In the genomic region with DNA sequence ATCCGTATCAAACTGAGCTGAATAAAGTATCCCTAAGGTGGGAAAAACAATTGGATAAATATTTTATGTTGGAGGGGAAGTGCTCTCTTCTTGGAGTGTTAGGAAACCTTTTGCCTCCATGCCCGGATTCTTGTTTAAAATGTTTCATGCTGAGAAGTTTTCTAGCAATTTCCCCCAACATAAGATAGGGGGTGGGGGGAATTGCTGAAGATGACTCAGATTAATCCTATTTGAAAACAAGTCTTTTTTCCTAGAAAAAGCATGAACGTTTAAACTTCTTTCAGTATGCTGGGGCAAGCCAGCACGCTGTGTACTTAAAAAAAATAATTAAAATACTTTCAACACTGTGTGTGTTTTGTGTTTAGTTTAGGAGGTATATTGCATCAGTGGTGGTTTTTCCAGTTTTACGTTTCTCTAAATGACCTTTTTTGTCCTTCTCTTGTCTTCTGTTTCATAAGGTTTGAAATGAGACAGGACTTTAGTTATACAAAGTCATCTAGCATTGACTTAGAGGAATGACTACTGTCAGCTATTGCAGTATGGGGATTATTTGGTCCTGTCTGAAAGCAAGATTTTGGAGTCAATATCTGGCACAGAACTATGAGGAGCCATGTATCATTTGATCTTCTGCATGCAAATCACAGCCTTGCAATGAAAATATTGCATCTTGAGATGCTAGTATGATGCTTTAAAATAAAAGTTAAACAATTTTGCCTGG, we compare ENCODE assay signal across 1 cellular context.
TF ChIP-seq lines count a peak whose summit lies in the region.

No MANE protein-coding gene starts in this region.

TF ChIP-seq in HEK293, 187 proteins besides CTCF, POLR2A, EP300 and RAD21 (continued from another document):
- TF ChIP-seq, protein P1, sequence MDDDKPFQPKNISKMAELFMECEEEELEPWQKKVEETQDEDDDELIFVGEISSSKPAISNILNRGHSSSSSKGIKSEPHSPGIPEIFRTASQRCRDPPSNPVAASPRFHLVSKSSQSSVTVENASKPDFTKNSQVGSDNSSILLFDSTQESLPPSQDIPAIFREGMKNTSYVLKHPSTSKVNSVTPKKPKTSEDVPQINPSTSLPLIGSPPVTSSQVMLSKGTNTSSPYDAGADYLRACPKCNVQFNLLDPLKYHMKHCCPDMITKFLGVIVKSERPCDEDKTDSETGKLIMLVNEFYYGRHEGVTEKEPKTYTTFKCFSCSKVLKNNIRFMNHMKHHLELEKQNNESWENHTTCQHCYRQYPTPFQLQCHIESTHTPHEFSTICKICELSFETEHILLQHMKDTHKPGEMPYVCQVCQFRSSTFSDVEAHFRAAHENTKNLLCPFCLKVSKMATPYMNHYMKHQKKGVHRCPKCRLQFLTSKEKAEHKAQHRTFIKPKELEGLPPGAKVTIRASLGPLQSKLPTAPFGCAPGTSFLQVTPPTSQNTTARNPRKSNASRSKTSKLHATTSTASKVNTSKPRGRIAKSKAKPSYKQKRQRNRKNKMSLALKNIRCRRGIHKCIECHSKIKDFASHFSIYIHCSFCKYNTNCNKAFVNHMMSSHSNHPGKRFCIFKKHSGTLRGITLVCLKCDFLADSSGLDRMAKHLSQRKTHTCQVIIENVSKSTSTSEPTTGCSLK (tag by site-specific recombination; IDR thresholded peaks at IDR 0.05), result no peak
- TF ChIP-seq ZNF624 (tag by site-specific recombination; IDR thresholded peaks at IDR 0.05) (no peak), ZNF391 (tag by site-specific recombination; IDR thresholded peaks at IDR 0.05; ENCODE audit: borderline replicate concordance, low read depth) (no peak), ZNF350 (tag by site-specific recombination; IDR thresholded peaks at IDR 0.05) (no peak), ZBTB48 (tag by site-specific recombination; IDR thresholded peaks at IDR 0.05) (no peak), ZNF561 (tag by site-specific recombination; IDR thresholded peaks at IDR 0.05; ENCODE audit: borderline replicate concordance) (no peak), ZXDB (tag by site-specific recombination; IDR thresholded peaks at IDR 0.05) (no peak), ZNF837 (tag by site-specific recombination; IDR thresholded peaks at IDR 0.05) (no peak), ZNF311 (tag by site-specific recombination; IDR thresholded peaks at IDR 0.05; ENCODE audit: borderline replicate concordance) (no peak), ZNF664 (tag by site-specific recombination; IDR thresholded peaks at IDR 0.05) (0 out of 2 replicates have a peak, but pooled peaks have one; percentile 13), ZNF791 (tag by site-specific recombination; IDR thresholded peaks at IDR 0.05) (no peak), ZNF140 (tag by site-specific recombination; IDR thresholded peaks at IDR 0.05) (no peak), TRIM28 (IDR thresholded peaks at IDR 0.05; ENCODE audit: borderline replicate concordance, low read length) (0 out of 2 replicates have a peak, but pooled peaks have one; percentile 7), HOXD13 (CRISPR knock-in tag; IDR thresholded peaks at IDR 0.05; ENCODE audit: borderline replicate concordance) (no peak)
- TF ChIP-seq, protein P2, sequence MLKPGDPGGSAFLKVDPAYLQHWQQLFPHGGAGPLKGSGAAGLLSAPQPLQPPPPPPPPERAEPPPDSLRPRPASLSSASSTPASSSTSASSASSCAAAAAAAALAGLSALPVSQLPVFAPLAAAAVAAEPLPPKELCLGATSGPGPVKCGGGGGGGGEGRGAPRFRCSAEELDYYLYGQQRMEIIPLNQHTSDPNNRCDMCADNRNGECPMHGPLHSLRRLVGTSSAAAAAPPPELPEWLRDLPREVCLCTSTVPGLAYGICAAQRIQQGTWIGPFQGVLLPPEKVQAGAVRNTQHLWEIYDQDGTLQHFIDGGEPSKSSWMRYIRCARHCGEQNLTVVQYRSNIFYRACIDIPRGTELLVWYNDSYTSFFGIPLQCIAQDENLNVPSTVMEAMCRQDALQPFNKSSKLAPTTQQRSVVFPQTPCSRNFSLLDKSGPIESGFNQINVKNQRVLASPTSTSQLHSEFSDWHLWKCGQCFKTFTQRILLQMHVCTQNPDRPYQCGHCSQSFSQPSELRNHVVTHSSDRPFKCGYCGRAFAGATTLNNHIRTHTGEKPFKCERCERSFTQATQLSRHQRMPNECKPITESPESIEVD (tag by site-specific recombination; IDR thresholded peaks at IDR 0.05), result peak; percentile 28; the same call in 1 of the 2 replicates
- TF ChIP-seq, protein P3, sequence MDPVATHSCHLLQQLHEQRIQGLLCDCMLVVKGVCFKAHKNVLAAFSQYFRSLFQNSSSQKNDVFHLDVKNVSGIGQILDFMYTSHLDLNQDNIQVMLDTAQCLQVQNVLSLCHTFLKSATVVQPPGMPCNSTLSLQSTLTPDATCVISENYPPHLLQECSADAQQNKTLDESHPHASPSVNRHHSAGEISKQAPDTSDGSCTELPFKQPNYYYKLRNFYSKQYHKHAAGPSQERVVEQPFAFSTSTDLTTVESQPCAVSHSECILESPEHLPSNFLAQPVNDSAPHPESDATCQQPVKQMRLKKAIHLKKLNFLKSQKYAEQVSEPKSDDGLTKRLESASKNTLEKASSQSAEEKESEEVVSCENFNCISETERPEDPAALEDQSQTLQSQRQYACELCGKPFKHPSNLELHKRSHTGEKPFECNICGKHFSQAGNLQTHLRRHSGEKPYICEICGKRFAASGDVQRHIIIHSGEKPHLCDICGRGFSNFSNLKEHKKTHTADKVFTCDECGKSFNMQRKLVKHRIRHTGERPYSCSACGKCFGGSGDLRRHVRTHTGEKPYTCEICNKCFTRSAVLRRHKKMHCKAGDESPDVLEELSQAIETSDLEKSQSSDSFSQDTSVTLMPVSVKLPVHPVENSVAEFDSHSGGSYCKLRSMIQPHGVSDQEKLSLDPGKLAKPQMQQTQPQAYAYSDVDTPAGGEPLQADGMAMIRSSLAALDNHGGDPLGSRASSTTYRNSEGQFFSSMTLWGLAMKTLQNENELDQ (tag by site-specific recombination; IDR thresholded peaks at IDR 0.05; ENCODE audit: low read depth), result no peak
